11 cellular contexts compared by ENCODE assay signal in the genomic region with DNA sequence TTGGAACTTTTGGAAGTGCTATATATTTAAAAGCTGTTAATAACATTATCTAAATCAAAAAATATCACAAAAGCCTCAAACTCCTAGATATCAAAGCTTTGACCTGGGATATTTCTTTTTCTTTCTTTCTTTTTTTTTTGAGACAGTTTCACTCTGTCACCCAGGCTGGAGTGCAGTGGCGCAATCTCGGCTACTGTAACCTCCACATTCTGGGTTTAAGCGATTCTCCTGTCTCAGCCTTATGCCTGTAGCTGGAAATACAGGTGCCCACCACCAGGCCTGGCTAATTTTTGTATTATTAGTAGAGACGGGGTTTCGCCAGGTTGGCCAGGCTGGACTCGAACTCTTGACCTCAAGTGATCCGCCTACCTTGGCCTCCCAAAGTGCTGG. TPM values are rescaled to one million over a fixed set of nuclear protein-coding genes. Genes with fewer than 3 reads are reported as not detected.
DNase-seq lines count a peak whose midpoint lies in the region; ATAC-seq, FAIRE-seq and TF ChIP-seq lines count a peak whose summit lies in the region.
"Had no signal": no experiment of that assay in that cellular context is flagged by ENCODE, and none has a peak within 500 bp of the region (broad histone marks: within the 10 kb centered on the region; RNA-seq: fewer than 3 reads in every experiment).

No MANE protein-coding gene starts in this region.

- no peak for TF ChIP-seq POLR2A in K562 (conservative IDR thresholded peaks at IDR 0.05)

- WGBS in heart right ventricle, 2 donors, result 65 to 68% methylated on average over 7 of the region's 7 CpGs
- WGBS in K562 (ENCODE audit: insufficient coverage, low coverage, missing lambda C conversion rate), result 83% methylated on average over 7 of the region's 7 CpGs

- no peak for TF ChIP-seq RAD21 in K562 (CRISPR knock-in tag; conservative IDR thresholded peaks at IDR 0.05 in 1 of 2, IDR thresholded peaks at IDR 0.05 in 1 of 2)

- TF ChIP-seq CTCF in heart right ventricle (IDR thresholded peaks at IDR 0.05), result no peak
- TF ChIP-seq CTCF in K562 (IDR thresholded peaks at IDR 0.05 in 2 of 3, conservative IDR thresholded peaks at IDR 0.05 in 1 of 3; ENCODE audit: insufficient read depth in 2 of 3, low read depth in 1 of 3, low read length in 3 of 3), result no peak
- TF ChIP-seq CTCF in upper lobe of right lung (IDR thresholded peaks at IDR 0.05), result no peak
- no peak for TF ChIP-seq CTCF in type B pancreatic cell (conservative IDR thresholded peaks at IDR 0.05)

- peak overlapping the region; percentile 56 to 91 (median 84) for H3K27ac ChIP-seq in heart right ventricle
- H3K27ac ChIP-seq in K562 (ENCODE audit: extremely low read depth, low read depth, low read length), result peak overlapping the region; percentile 68; the same call in 1 of the 3 replicates
- H3K27ac ChIP-seq in upper lobe of right lung, result peak overlapping the region; percentile 65
- no peak overlapping the region for H3K27ac ChIP-seq in SJCRH30
- H3K27ac ChIP-seq: ovary had no signal

- H3K36me3 ChIP-seq in heart right ventricle, result no peaks in the 10 kb centered on the region
- H3K36me3 ChIP-seq in K562 (ENCODE audit: control insufficient read depth, insufficient read depth, low read length), result no peaks in the 10 kb centered on the region; the same call in 2 of the 3 replicates
- H3K36me3 ChIP-seq in upper lobe of right lung, result no peaks in the 10 kb centered on the region
- no peaks in the 10 kb centered on the region for H3K36me3 ChIP-seq in SJCRH30
- H3K36me3 ChIP-seq: ovary had no signal

- H4K20me1 ChIP-seq in K562 (replicated peaks; ENCODE audit: control insufficient read depth, insufficient read depth, low read length), result peaks cover 11% of the 10 kb centered on the region

- POLR2A ChIA-PET in K562 (lab: Yijun Ruan, JAX), result interaction anchor here (1.0 to 1.4 kb wide), 2 partner anchors 9 to 1141 kb away, joined by 3 read pairs; no protein-coding TSS in a partner anchor

- no peak for TF ChIP-seq EP300 in K562 (IDR thresholded peaks at IDR 0.05; ENCODE audit: low read length)

- H3K9ac ChIP-seq in K562 (ENCODE audit: insufficient read depth in 1 of 2, low read depth in 2 of 2, low read length in 2 of 2), result peak overlapping the region in 1 of 2 experiments; percentile 44; a peak in 1 of 4 replicates

- ATAC-seq in heart right ventricle (no peak), K562 (no peak), memory B cell (ENCODE audit: low read depth) (no peak), upper lobe of right lung (no peak)

- H3K4me2 ChIP-seq in K562 (ENCODE audit: insufficient read depth, low read length), result no peak overlapping the region

- H3K4me3 ChIP-seq in heart right ventricle, result peak overlapping the region in 9 of 10 donors; percentile 18 to 54 (median 49)
- H3K4me3 ChIP-seq in K562, result no peak overlapping the region
- H3K4me3 ChIP-seq in upper lobe of right lung, result no peak overlapping the region
- H3K4me3 ChIP-seq in SJCRH30, result no peak overlapping the region
- H3K4me3 ChIP-seq: ovary had no signal

- H3K27me3 Mint-ChIP-seq in memory B cell, result no peaks in the 10 kb centered on the region
- no peaks in the 10 kb centered on the region for H3K27me3 Mint-ChIP-seq in type B pancreatic cell

- CTCF ChIA-PET in K562 (lab: Yijun Ruan, JAX; ENCODE audit: low intra/inter-chr PET ratio), result no interaction called here

- H3K4me3 Mint-ChIP-seq in memory B cell (no peak overlapping the region), type B pancreatic cell (no peak overlapping the region)

- no peaks in the 10 kb centered on the region for H3K27me3 ChIP-seq in heart right ventricle
- H3K27me3 ChIP-seq in K562 (ENCODE audit: control insufficient read depth in 2 of 2, insufficient read depth in 2 of 2, low read length in 2 of 2), result no peaks in the 10 kb centered on the region
- H3K27me3 ChIP-seq in upper lobe of right lung, result no peaks in the 10 kb centered on the region
- no peaks in the 10 kb centered on the region for H3K27me3 ChIP-seq in SJCRH30
- H3K27me3 ChIP-seq: ovary had no signal

- H3K9me3 Mint-ChIP-seq in memory B cell, result no peaks in the 10 kb centered on the region
- H3K9me3 Mint-ChIP-seq in type B pancreatic cell, result no peaks in the 10 kb centered on the region

- no TSS peak for BruUV-seq in K562 (replicated peaks; lab: Mats Ljungman, UMichigan)

- peaks cover 10% of the 10 kb centered on the region for H3K36me3 Mint-ChIP-seq in memory B cell
- H3K36me3 Mint-ChIP-seq in type B pancreatic cell, result peaks cover 4% of the 10 kb centered on the region

- in situ Hi-C loops in K562 (cut with MboI), result loop anchor here (25.0 kb wide), 1 partner anchor 996 kb away; no protein-coding TSS in a partner anchor

- H3K9me3 ChIP-seq in heart right ventricle (no peaks in the 10 kb centered on the region), K562 (replicated peaks; ENCODE audit: control insufficient read depth, insufficient read depth, low read depth, low read length) (no peaks in the 10 kb centered on the region), upper lobe of right lung (no peaks in the 10 kb centered on the region), SJCRH30 (replicated peaks) (no peaks in the 10 kb centered on the region)
- H3K9me3 ChIP-seq: ovary had no signal

- no peak for FAIRE-seq in K562 (lab: Jason Lieb, UNC)

- H3K79me2 ChIP-seq in K562 (ENCODE audit: control insufficient read depth, insufficient read depth, low read length), result peaks cover 19% of the 10 kb centered on the region

- no peak for DNase-seq in heart right ventricle
- no peak for DNase-seq in cardiac septum (ENCODE audit: low spot score)
- no peak for DNase-seq in K562 (ENCODE audit: extremely low read depth in 1 of 4, low spot score in 3 of 4)
- DNase-seq in memory B cell (ENCODE audit: low spot score in 2 of 2), result no peak
- DNase-seq in upper lobe of right lung, result no peak
- DNase-seq in type B pancreatic cell (ENCODE audit: extremely low spot score, unreplicated experiment), result no peak
- no peak for DNase-seq in islet precursor cell
- DNase-seq in SJCRH30, result no peak
- DNase-seq: HCEC 1CT, NCI-H226, ovary had no signal

- H3K4me1 ChIP-seq in heart right ventricle, result peaks cover 13 to 99% (median 78%) of the 10 kb centered on the region in 9 donors
- peaks cover 6 to 16% of the 10 kb centered on the region in 2 experiments; a peak in 4 of 5 replicates for H3K4me1 ChIP-seq in K562 (replicated peaks in 1 of 2; ENCODE audit: control insufficient read depth in 2 of 2, insufficient read depth in 2 of 2, low read length in 2 of 2)
- peaks cover 87% of the 10 kb centered on the region for H3K4me1 ChIP-seq in upper lobe of right lung
- peaks cover 32% of the 10 kb centered on the region for H3K4me1 ChIP-seq in SJCRH30

- intact Hi-C loops in heart right ventricle (cut with DNase I) (loop anchor here in 1 of 10 donors (2.0 to 5.0 kb wide), 2 partner anchors 36 to 90 kb away; no protein-coding TSS in a partner anchor), cardiac septum (cut with DNase I) (loop anchor here (2.0 kb wide), 1 partner anchor 34 kb away; no protein-coding TSS in a partner anchor), K562 (cut with micrococcal nuclease) (no loop called here), upper lobe of right lung (cut with DNase I) (no loop called here)

- H3K4me1 Mint-ChIP-seq in memory B cell (peaks cover 65% of the 10 kb centered on the region), type B pancreatic cell (ENCODE audit: unreplicated experiment) (peaks cover 41% of the 10 kb centered on the region)

- H2AFZ ChIP-seq in K562 (ENCODE audit: low read depth, low read length), result no peak overlapping the region

- H3K27ac Mint-ChIP-seq in memory B cell, result peak overlapping the region; percentile 91
- no peak overlapping the region for H3K27ac Mint-ChIP-seq in type B pancreatic cell

- H3K9me1 ChIP-seq in K562 (ENCODE audit: control insufficient read depth, insufficient read depth, low read length), result no peaks in the 10 kb centered on the region

TF ChIP-seq in K562, 482 proteins besides CTCF, POLR2A, EP300 and RAD21:
- TF ChIP-seq CEBPB (tag; IDR thresholded peaks at IDR 0.05), result peak; percentile 54
- no peak for TF ChIP-seq RBM25 (IDR thresholded peaks at IDR 0.05; ENCODE audit: low read depth, low read length, severe bottlenecking)

RNA-seq across cellular contexts. Expression of gene RAPGEF1, which starts 31.3 kb away (rescaled TPM):
- total RNA-seq in heart right ventricle (100 to 1,000 TPM in 7 of 10 donors, 10 to 100 TPM in 3; 84.0 to 135 (median 120) TPM), cardiac septum (115 TPM), K562 (2014; rRNA removed) (19.9 and 25.5 TPM in 2 replicates), K562 (2014; rRNA removed; fragmentation: Illumina TruSeq; extraction: Trizol) (13.7 and 15.8 TPM in 2 replicates), K562 (2015; rRNA removed; fragmentation: Illumina TruSeq; extraction: Trizol) (17.8 and 19.2 TPM in 2 replicates), K562 (2021) (36.4 and 44.1 TPM in 2 replicates), upper lobe of right lung (144 TPM), type B pancreatic cell (ENCODE audit: low replicate concordance) (45.9 and 51.5 TPM in 2 replicates)
- polyA plus RNA-seq in heart right ventricle (10 to 100 TPM; 39.6 to 39.9 TPM), K562 (2011; rRNA removed) (22.9 and 27.1 TPM in 2 replicates), K562 (2014; fragmentation: Illumina TruSeq; extraction: Trizol) (26.6 TPM in 2 replicates), K562 (2014; fragmentation: Nextera tagmentation; extraction: Ambion mirVana) (under 1 TPM; 0.06 to 0.10 TPM), K562 (2014; rRNA removed) (23.2 and 27.9 TPM in 2 replicates)
- 42.0 and 63.9 TPM in 2 replicates for total RNA-seq in K562 (2011; cell fraction: chromatin; rRNA removed; ENCODE audit: low replicate concordance)
- total RNA-seq in K562 (2011; cell fraction: nucleolus; rRNA removed), result 20.0 and 28.9 TPM in 2 replicates
- total RNA-seq in K562 (2011; cell fraction: nucleoplasm; rRNA removed), result 26.3 and 27.1 TPM in 2 replicates
- polyA plus RNA-seq in K562 (2011; cell fraction: cytosol; rRNA removed), result 22.7 and 25.8 TPM in 2 replicates
- 26.4 and 33.4 TPM in 2 replicates for polyA plus RNA-seq in K562 (2011; cell fraction: nucleus; rRNA removed)
- 25.0 and 32.0 TPM in 2 replicates for polyA plus RNA-seq in K562 (2012)
- 19.9 and 22.5 TPM in 2 replicates for polyA minus RNA-seq in K562 (2011; rRNA and poly(A)+ RNA removed)
- polyA minus RNA-seq in K562 (2011; cell fraction: cytosol; rRNA and poly(A)+ RNA removed), result 13.9 and 19.5 TPM in 2 replicates
- polyA minus RNA-seq in K562 (2011; cell fraction: nucleus; rRNA and poly(A)+ RNA removed), result 10.1 and 12.6 TPM in 2 replicates
- total RNA-seq in SJCRH30 (2014; rRNA removed; shearing (Covaris generic)), result 78.5 and 82.0 TPM in 2 replicates

Comparison
In these comparisons a context has a peak if more than half of its experiments do, and no peak if none do; other contexts are left out.
1. H3K4me3 ChIP-seq: peak in heart right ventricle (9 of 10); none in K562 (single experiment), upper lobe of right lung (single experiment) and SJCRH30 (single experiment).